ENCODE assay signal across 8 cellular contexts in genomic region chr1:116418091-116418830, GRCh38. TPM values are rescaled to one million over a fixed set of nuclear protein-coding genes. Genes with fewer than 3 reads are reported as not detected.
A peak's percentile ranks its signal among the peaks of the same experiment; 100 is the strongest.
DNase-seq lines count a peak whose midpoint lies in the region; ATAC-seq and TF ChIP-seq lines count a peak whose summit lies in the region.

No MANE protein-coding gene starts in this region.

- CTCF ChIA-PET in AG04450 (lab: Charles Lee), result interaction anchor here (0.7 to 2.8 kb wide), 3 partner anchors 20 to 67 kb away, joined by 3 to 15 read pairs (median 13); no protein-coding TSS in a partner anchor

- peak overlapping the region; percentile 94 for H3K4me3 ChIP-seq in AG04450 (ENCODE audit: low read depth, low read length)

- no peaks in the 10 kb centered on the region for H3K9me3 ChIP-seq in AG04450 (ENCODE audit: control insufficient read depth, insufficient read depth, low read length)

- DNase-seq in AG04450 (ENCODE audit: low read depth, low spot score) (peak; percentile 49), NCI-H226 (peak; percentile 77), left kidney (ENCODE audit: low read depth, low spot score) (peak; percentile 95)
- peak; percentile 76 to 81 for DNase-seq in activated CD4-positive, alpha-beta T cell treated with anti-CD3 and anti-CD28 coated beads for 24 hours (ENCODE audit: low read depth in 2 of 2)
- DNase-seq in stimulated activated CD4-positive, alpha-beta T cell treated with anti-CD3 and anti-CD28 coated beads, Interleukin-1b, Interleukin-23, amount 100 ng/mL, for 48 hours, result peak; percentile 87

- peak; percentile 93 for ATAC-seq in GM18868 (IDR thresholded peaks at IDR 0.05; ENCODE audit: unreplicated experiment)
- peak; percentile 72 for ATAC-seq in HG03103 (IDR thresholded peaks at IDR 0.05; ENCODE audit: low read depth, unreplicated experiment)

- H3K27me3 ChIP-seq in AG04450 (ENCODE audit: control insufficient read depth, insufficient read depth, low read length), result peaks cover 2% of the 10 kb centered on the region

- TF ChIP-seq CTCF in AG04450 (IDR thresholded peaks at IDR 0.05; ENCODE audit: low read depth, low read length), result no peak

- H3K27ac ChIP-seq in AG04450 (ENCODE audit: low read depth, low read length), result no peak overlapping the region
- peak overlapping the region; percentile 94 for H3K27ac ChIP-seq in cingulate gyrus (ENCODE audit: low read depth, low read length)

- POLR2A ChIA-PET in AG04450 (lab: Yijun Ruan, JAX), result interaction anchor here (0.5 to 1.4 kb wide), 5 partner anchors 12 to 220 kb away, joined by 3 to 7 read pairs (median 4); no protein-coding TSS in a partner anchor

RNA-seq across cellular contexts. Expression of gene ATP1A1, which starts 45.2 kb away (rescaled TPM):
- 189 and 194 TPM in 2 replicates for polyA plus RNA-seq in AG04450 (2011; rRNA removed)
- polyA minus RNA-seq in AG04450 (2011; rRNA and poly(A)+ RNA removed), result 238 and 263 TPM in 2 replicates
